In genomic region chr20:49989234-49990065, GRCh38 we compare ENCODE assay signal across 8 cellular contexts. TPM values are rescaled to one million over a fixed set of nuclear protein-coding genes. Genes with fewer than 3 reads are reported as not detected.
A peak's percentile ranks its signal among the peaks of the same experiment; 100 is the strongest.
DNase-seq lines count a peak whose midpoint lies in the region; ATAC-seq and TF ChIP-seq lines count a peak whose summit lies in the region.

No MANE protein-coding gene starts in this region.

- peaks cover 44% of the 10 kb centered on the region for H3K4me1 ChIP-seq in lower lobe of right lung
- H3K4me1 ChIP-seq in tibial artery = peaks cover 0 to 54% (median 24%) of the 10 kb centered on the region in 4 donors

- intact Hi-C loops in dorsolateral prefrontal cortex (cut with DNase I) = loop anchor here in 1 of 2 donors (10.0 kb wide), 1 partner anchor 175 kb away; no protein-coding TSS in a partner anchor
- intact Hi-C loops in lower lobe of right lung (cut with DNase I) = no loop called here
- intact Hi-C loops in tibial artery (cut with DNase I; ENCODE audit: low total_unique reads) = no loop called here

- H3K36me3 ChIP-seq in lower lobe of right lung = peaks cover 11% of the 10 kb centered on the region
- peaks cover 0 to 9% (median 0%) of the 10 kb centered on the region in 3 donors for H3K36me3 ChIP-seq in tibial artery

- H3K4me3 ChIP-seq in dorsolateral prefrontal cortex = no peak overlapping the region
- H3K4me3 ChIP-seq in lower lobe of right lung = peak overlapping the region; percentile 8
- no peak overlapping the region for H3K4me3 ChIP-seq in tibial artery

- ATAC-seq in lower lobe of right lung (peak; percentile 35 to 46), GM21723 (IDR thresholded peaks at IDR 0.05; ENCODE audit: unreplicated experiment) (no peak)

- H3K27ac ChIP-seq in dorsolateral prefrontal cortex (peak overlapping the region in 54 of 59 donors; percentile 5 to 82 (median 66)), lower lobe of right lung (peak overlapping the region; percentile 80), tibial artery (peak overlapping the region; percentile 45 to 64)

- no peaks in the 10 kb centered on the region for H3K27me3 ChIP-seq in dorsolateral prefrontal cortex
- H3K27me3 ChIP-seq in lower lobe of right lung (ENCODE audit: low read depth) = no peaks in the 10 kb centered on the region
- no peaks in the 10 kb centered on the region for H3K27me3 ChIP-seq in tibial artery

- H3K9me3 ChIP-seq in lower lobe of right lung (no peaks in the 10 kb centered on the region), tibial artery (no peaks in the 10 kb centered on the region)

- DNase-seq in M059J (ENCODE audit: low read depth) (peak; percentile 99), dorsolateral prefrontal cortex (no peak), lower lobe of right lung (peak; percentile 57), tibial artery (peak; percentile 75 to 80), DMS 273 (lab: John Stamatoyannopoulos, UW; ENCODE audit: unreplicated experiment) (no peak), NCI-H1092 treated with DMSO at 0.1 percent for 48 hours (lab: John Stamatoyannopoulos, UW) (no peak)
- no peak for DNase-seq in stimulated activated CD4-positive, alpha-beta T cell treated with anti-CD3 and anti-CD28 coated beads, Interleukin-2, amount 100 ng/mL, for 24 hours

- TF ChIP-seq CTCF in dorsolateral prefrontal cortex (IDR thresholded peaks at IDR 0.05 in 54 of 56, conservative IDR thresholded peaks at IDR 0.05 in 2 of 56; ENCODE audit: low read depth in 1 of 56, partially characterized antibody in 56 of 56) (no peak), lower lobe of right lung (IDR thresholded peaks at IDR 0.05) (no peak), tibial artery (IDR thresholded peaks at IDR 0.05) (no peak)

RNA-seq across cellular contexts. Expression of gene SNAI1, which starts 6.7 kb away (rescaled TPM):
- 8.4 and 10.6 TPM in 2 replicates for total RNA-seq in M059J (2014; rRNA removed; shearing (Covaris generic))
- total RNA-seq in dorsolateral prefrontal cortex = 1 to 10 TPM in 105 of 120 experiments, under 1 TPM in 14, not detected in 1; 0.39 to 6.9 (median 1.8) TPM
- total RNA-seq in lower lobe of right lung = 1.9 TPM

RNA-seq across cellular contexts. Expression of gene RNF114, which starts 53.3 kb away (rescaled TPM):
- 372 and 527 TPM in 2 replicates for total RNA-seq in M059J (2014; rRNA removed; shearing (Covaris generic))
- total RNA-seq in dorsolateral prefrontal cortex = 10 to 100 TPM; 47.5 to 93.9 (median 61.7) TPM
- 63.0 TPM for total RNA-seq in lower lobe of right lung

Comparison
In these comparisons a context has a peak if more than half of its experiments do, and no peak if none do; other contexts are left out.
1. DNase-seq: peak in M059J (single experiment), lower lobe of right lung (single experiment) and tibial artery (2 of 2); none in dorsolateral prefrontal cortex (0 of 10), stimulated activated CD4-positive, alpha-beta T cell treated with anti-CD3 and anti-CD28 coated beads, Interleukin-2, amount 100 ng/mL, for 24 hours (0 of 2), DMS 273 (single experiment) and NCI-H1092 treated with DMSO at 0.1 percent for 48 hours (single experiment).
2. Peak in every context shown above with its lines, with median percentiles within 50 percentile points of each other: H3K27ac ChIP-seq.